Comparison of ENCODE assay signal across 8 cellular contexts in genomic region chr3:125141596-125142417, GRCh38.
A peak's percentile ranks its signal among the peaks of the same experiment; 100 is the strongest.
DNase-seq lines count a peak whose midpoint lies in the region; ATAC-seq, FAIRE-seq and TF ChIP-seq lines count a peak whose summit lies in the region.

No MANE protein-coding gene starts in this region.

- peaks cover 17 to 33% of the 10 kb centered on the region in 2 donors for H3K4me1 ChIP-seq in ascending aorta

- no peaks in the 10 kb centered on the region for H3K9me3 ChIP-seq in ascending aorta

- H3K4me3 ChIP-seq in ascending aorta, result peak overlapping the region; percentile 20 to 65

- peak; percentile 16 for DNase-seq in T follicular helper cell (ENCODE audit: low read depth)
- DNase-seq in ascending aorta (ENCODE audit: low spot score in 2 of 2), result no peak
- peak; percentile 70 for DNase-seq in iris pigment epithelial cell (ENCODE audit: low read depth)
- peak; percentile 45 to 55 for DNase-seq in stimulated activated CD4-positive, alpha-beta T cell treated with anti-CD3 and anti-CD28 coated beads, Interleukin-1b, Interleukin-23, amount 100 ng/mL, for 4 hours (ENCODE audit: low read depth in 2 of 2)
- no peak for DNase-seq in NCI-H1048 (lab: John Stamatoyannopoulos, UW)
- DNase-seq in D721Med (ENCODE audit: insufficient read length, low spot score), result no peak

- H3K27ac ChIP-seq in ascending aorta, result peak overlapping the region; percentile 64 to 78

- intact Hi-C loops in ascending aorta (cut with DNase I), result loop anchor here (2.0 kb wide), 1 partner anchor 85 kb away; no protein-coding TSS in a partner anchor

- no peak for FAIRE-seq in D721Med (lab: Jason Lieb, UNC)

- no peaks in the 10 kb centered on the region for H3K36me3 ChIP-seq in ascending aorta

- TF ChIP-seq CTCF in ascending aorta (IDR thresholded peaks at IDR 0.05) (peak; percentile 23 to 54 (median 32)), D721Med (IDR thresholded peaks at IDR 0.05; ENCODE audit: insufficient read depth, missing control alignments) (no peak)

- ATAC-seq in GM18868 (IDR thresholded peaks at IDR 0.05; ENCODE audit: unreplicated experiment), result peak; percentile 50
- ATAC-seq in HG02970 (IDR thresholded peaks at IDR 0.05; ENCODE audit: low FRiP score, unreplicated experiment), result peak; percentile 63

- H3K27me3 ChIP-seq in ascending aorta, result no peaks in the 10 kb centered on the region

Comparison
In these comparisons a context has a peak if more than half of its experiments do, and no peak if none do; other contexts are left out.
1. DNase-seq: peak in T follicular helper cell (single experiment), iris pigment epithelial cell (single experiment) and stimulated activated CD4-positive, alpha-beta T cell treated with anti-CD3 and anti-CD28 coated beads, Interleukin-1b, Interleukin-23, amount 100 ng/mL, for 4 hours (2 of 2); none in ascending aorta (0 of 2), NCI-H1048 (single experiment) and D721Med (single experiment).